11 cellular contexts compared by ENCODE assay signal in the genomic region with DNA sequence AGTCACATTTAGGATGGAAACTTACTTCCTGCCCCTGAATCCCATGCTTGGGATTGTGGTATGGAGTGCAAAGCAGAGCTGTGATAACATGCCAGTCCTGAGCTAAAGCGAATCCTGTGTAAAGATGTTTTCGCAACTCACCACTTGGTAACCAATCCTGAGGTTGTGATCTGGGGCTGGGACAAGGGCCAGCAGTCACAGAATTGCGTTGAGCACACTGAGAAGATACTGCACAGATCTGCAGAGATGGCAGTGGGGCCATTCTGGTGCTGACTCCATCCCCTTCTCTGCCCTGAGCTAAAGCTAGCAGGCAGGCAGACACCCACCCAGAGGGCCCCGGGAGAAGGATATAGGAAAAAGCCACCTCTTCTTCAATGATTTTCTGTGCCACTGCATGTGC.
DNase-seq lines count a peak whose midpoint lies in the region; ATAC-seq and TF ChIP-seq lines count a peak whose summit lies in the region.
"Had no signal": no experiment of that assay in that cellular context is flagged by ENCODE, and none has a peak within 500 bp of the region (broad histone marks: within the 10 kb centered on the region; RNA-seq: fewer than 3 reads in every experiment).

No MANE protein-coding gene starts in this region.

- intact Hi-C loops in Right ventricle myocardium inferior (cut with DNase I) (loop anchor here (5.0 kb wide), 2 partner anchors 108 to 182 kb away; a partner anchor contains a TSS), cardiac septum (cut with DNase I) (loop anchor here (5.0 kb wide), 1 partner anchor 88 kb away; no protein-coding TSS in a partner anchor), aorta (cut with DNase I) (no loop called here), posterior vena cava (cut with DNase I) (loop anchor here in 1 of 2 donors (10.0 kb wide), 1 partner anchor 1325 kb away; no protein-coding TSS in a partner anchor)

- DNase-seq in Right ventricle myocardium inferior (ENCODE audit: missing footprints) (peak; percentile 55), cardiac septum (ENCODE audit: low spot score) (no peak), fibroblast of the aortic adventitia (ENCODE audit: low read depth) (peak; percentile 57), mucosa of gallbladder (ENCODE audit: low spot score) (peak; percentile 59), aorta (peak in 1 of 2 donors; percentile 65), posterior vena cava (ENCODE audit: low spot score) (no peak)
- DNase-seq: erythroblast, NCI-H2081 had no signal

- H3K36me3 ChIP-seq in aorta (ENCODE audit: control insufficient read depth in 1 of 2, insufficient read depth in 2 of 2, low read length in 1 of 2): peaks cover 0 to 5% of the 10 kb centered on the region in 2 donors

- H3K27me3 ChIP-seq in aorta (ENCODE audit: control insufficient read depth in 1 of 2, insufficient read depth in 2 of 2, low read length in 1 of 2): no peaks in the 10 kb centered on the region
- H3K27me3 ChIP-seq: ascending aorta had no signal

- H3K4me3 ChIP-seq in fibroblast of the aortic adventitia (ENCODE audit: low read depth, low read length): no peak overlapping the region
- no peak overlapping the region for H3K4me3 ChIP-seq in aorta (ENCODE audit: low read length in 2 of 2)
- H3K4me3 ChIP-seq: ascending aorta had no signal

- TF ChIP-seq CTCF in fibroblast of the aortic adventitia (IDR thresholded peaks at IDR 0.05; ENCODE audit: insufficient read depth, low read length): no peak

- H3K9me3 ChIP-seq in aorta (ENCODE audit: control insufficient read depth, low read length): no peaks in the 10 kb centered on the region
- H3K9me3 ChIP-seq: ascending aorta had no signal

- peak overlapping the region in 1 of 2 donors; percentile 47 for H3K27ac ChIP-seq in aorta (ENCODE audit: low read depth in 1 of 2, low read length in 2 of 2)
- H3K27ac ChIP-seq: ascending aorta had no signal

- peak; percentile 84 for ATAC-seq in Right ventricle myocardium inferior
- peak; percentile 77 for ATAC-seq in aorta (ENCODE audit: low FRiP score)
- ATAC-seq in GM21576 (IDR thresholded peaks at IDR 0.05; ENCODE audit: unreplicated experiment): no peak
- ATAC-seq in HG02588 (IDR thresholded peaks at IDR 0.05; ENCODE audit: unreplicated experiment): no peak

- WGBS in aorta, 2 donors: 31% methylated on average over 4 of the region's 4 CpGs

- peaks cover 1 to 3% of the 10 kb centered on the region in 2 donors for H3K4me1 ChIP-seq in aorta (ENCODE audit: control insufficient read depth in 1 of 2, insufficient read depth in 2 of 2, low read length in 2 of 2)

Comparison
In these comparisons a context has a peak if more than half of its experiments do, and no peak if none do; other contexts are left out.
1. DNase-seq: peak in Right ventricle myocardium inferior (single experiment), fibroblast of the aortic adventitia (single experiment) and mucosa of gallbladder (single experiment); none in cardiac septum (single experiment) and posterior vena cava (single experiment).
2. ATAC-seq: peak in Right ventricle myocardium inferior (single experiment) and aorta (single experiment); none in GM21576 (single experiment) and HG02588 (single experiment).
3. intact Hi-C loops: an anchor here in Right ventricle myocardium inferior (5.0 kb wide) and cardiac septum (5.0 kb wide); none called in aorta.